19 cellular contexts compared by ENCODE assay signal in the genomic region with DNA sequence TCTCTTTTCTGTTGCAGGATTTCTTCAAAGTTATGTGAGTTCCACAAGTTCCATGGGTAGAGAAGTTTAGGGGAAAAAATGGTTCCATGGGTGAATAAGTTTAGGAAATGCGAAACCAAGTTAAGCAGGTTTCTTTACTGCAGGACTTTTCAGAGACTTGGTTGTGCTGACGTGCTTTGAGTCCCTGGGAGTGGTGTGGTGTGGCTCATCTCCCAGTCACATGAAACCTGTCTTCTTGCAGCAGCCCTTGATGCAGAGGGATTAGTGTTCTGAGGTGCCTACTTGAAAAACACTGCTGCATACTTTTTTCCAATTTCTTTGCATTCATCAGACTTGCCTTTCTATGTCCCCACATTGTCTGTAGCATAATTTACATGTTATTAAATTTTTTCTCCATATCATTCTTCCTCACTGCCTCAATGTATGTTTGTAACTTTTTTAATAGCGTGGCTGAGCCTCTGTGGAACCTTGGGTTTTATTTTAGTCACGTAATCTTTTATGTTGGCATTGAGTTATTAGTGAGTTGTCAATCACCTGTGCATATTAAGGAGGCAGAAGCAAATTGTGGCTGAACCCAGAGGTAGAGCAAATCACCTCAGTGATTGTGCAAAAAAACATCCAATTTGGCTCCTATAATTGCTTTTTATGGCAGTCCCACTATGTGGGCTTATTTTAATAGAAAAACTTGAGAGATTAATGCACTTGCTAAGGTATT.
"Had no signal": no experiment of that assay in that cellular context is flagged by ENCODE, and none has a peak within 500 bp of the region (broad histone marks: within the 10 kb centered on the region; RNA-seq: fewer than 3 reads in every experiment).

No MANE protein-coding gene starts in this region.

- DNase-seq: dermis blood vessel endothelial cell; dorsolateral prefrontal cortex; effector CD4-positive, alpha-beta T cell; effector memory CD4-positive, alpha-beta T cell; erythroblast; heart left ventricle; hypothalamus; immature natural killer cell; left cardiac atrium; left lung; left ventricle myocardium superior; lower lobe of right lung; mesenchymal stem cell; mucosa of descending colon; naive B cell had no signal

- ATAC-seq: foreskin keratinocyte, gastroesophageal sphincter, heart left ventricle, left cardiac atrium, left lung, left ventricle myocardium superior, lower lobe of right lung, mucosa of descending colon had no signal

- H3K4me3 ChIP-seq: coronary artery, dorsolateral prefrontal cortex, gastroesophageal sphincter, heart left ventricle, hepatocyte, left lung, lower lobe of right lung, mucosa of descending colon had no signal
